Comparison of ENCODE assay signal across 9 cellular contexts in the genomic region with DNA sequence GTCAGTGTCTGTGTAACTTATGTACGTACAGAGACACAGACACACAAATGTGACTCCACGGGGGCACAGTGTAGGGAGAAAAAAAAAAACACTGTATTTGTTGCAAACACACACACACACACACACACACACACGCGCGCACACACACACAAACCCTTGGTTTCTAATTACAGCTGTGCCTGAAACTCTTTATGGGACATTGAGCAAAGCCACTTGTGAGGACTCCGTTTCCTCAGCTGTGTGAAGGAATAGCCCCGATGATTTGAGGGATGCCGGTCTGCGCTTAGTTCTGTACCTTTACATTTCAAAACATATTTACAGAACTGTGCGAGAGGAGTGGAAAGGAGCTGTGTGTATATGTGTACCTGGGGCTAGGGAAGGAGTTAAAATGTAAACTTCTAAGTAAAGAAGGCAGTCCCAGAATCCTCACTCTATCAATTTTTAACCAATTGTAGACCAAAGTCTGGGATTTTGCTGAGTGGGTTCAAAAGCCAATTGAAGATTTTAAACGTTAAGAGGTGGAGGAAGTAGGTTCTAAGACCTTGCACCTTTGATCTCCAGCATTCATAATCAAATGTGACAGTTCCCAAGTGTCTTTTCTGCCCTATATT. TPM values are rescaled to one million over a fixed set of nuclear protein-coding genes. Genes with fewer than 3 reads are reported as not detected.
DNase-seq lines count a peak whose midpoint lies in the region; ATAC-seq and TF ChIP-seq lines count a peak whose summit lies in the region.
"Had no signal": no experiment of that assay in that cellular context is flagged by ENCODE, and none has a peak within 500 bp of the region (broad histone marks: within the 10 kb centered on the region; RNA-seq: fewer than 3 reads in every experiment).

No MANE protein-coding gene starts in this region.

- no peaks in the 10 kb centered on the region for H3K27me3 ChIP-seq in brain microvascular endothelial cell (replicated peaks)
- no peaks in the 10 kb centered on the region for H3K27me3 ChIP-seq in right lobe of liver
- no peaks in the 10 kb centered on the region for H3K27me3 ChIP-seq in transverse colon
- no peaks in the 10 kb centered on the region for H3K27me3 ChIP-seq in SK-N-SH (ENCODE audit: insufficient read depth)

- H3K4me1 Mint-ChIP-seq in activated CD4-positive, alpha-beta T cell treated with anti-CD3 and anti-CD28 coated beads, Interleukin-2, amount 10 ng/mL, durations not matched to agents 24 days and 14 days, result peaks cover 57% of the 10 kb centered on the region

- H3K27ac ChIP-seq in brain microvascular endothelial cell (no peak overlapping the region), right lobe of liver (peak overlapping the region in 2 of 3 donors; percentile 99 to 100), transverse colon (peak overlapping the region; percentile 74 to 99 (median 86)), SK-N-SH (ENCODE audit: low read depth in 2 of 2, low read length in 1 of 2) (no peak overlapping the region)

- TF ChIP-seq RAD21 in SK-N-SH (IDR thresholded peaks at IDR 0.05; ENCODE audit: low read length), result no peak

- H3K27me3 Mint-ChIP-seq in activated CD4-positive, alpha-beta T cell treated with anti-CD3 and anti-CD28 coated beads, Interleukin-2, amount 10 ng/mL, durations not matched to agents 24 days and 14 days, result no peaks in the 10 kb centered on the region

- no peak for DNase-seq in activated CD4-positive, alpha-beta T cell treated with anti-CD3 and anti-CD28 coated beads, Interleukin-2, amount 10 ng/mL, durations not matched to agents 24 days and 14 days
- DNase-seq in activated CD4-positive, alpha-beta T cell treated with anti-CD3 and anti-CD28 coated beads for 4 hours, result no peak
- DNase-seq in brain microvascular endothelial cell (no peak), right lobe of liver (peak in 1 of 3 donors; percentile 63), transverse colon (peak; percentile 33), SK-N-SH (no peak), GM10266 (ENCODE audit: extremely low spot score) (no peak)
- DNase-seq: NK-92 treated with Interleukin-12 subunit alpha and Interleukin-12 subunit beta, amount 100 ng/mL, for 24 hours had no signal

- no peak for TF ChIP-seq EP300 in transverse colon (IDR thresholded peaks at IDR 0.05; ENCODE audit: low read depth)
- no peak for TF ChIP-seq EP300 in SK-N-SH (IDR thresholded peaks at IDR 0.05; ENCODE audit: borderline replicate concordance in 1 of 2, low read depth in 1 of 2, low read length in 1 of 2)

- no peak overlapping the region for H3K9ac ChIP-seq in SK-N-SH

- H4K20me1 ChIP-seq in SK-N-SH (ENCODE audit: insufficient read depth), result no peaks in the 10 kb centered on the region

- H3K27ac Mint-ChIP-seq in activated CD4-positive, alpha-beta T cell treated with anti-CD3 and anti-CD28 coated beads, Interleukin-2, amount 10 ng/mL, durations not matched to agents 24 days and 14 days, result peak overlapping the region; percentile 46

- H3F3A ChIP-seq in SK-N-SH (replicated peaks; ENCODE audit: insufficient read depth), result no peaks in the 10 kb centered on the region

- H3K4me3 ChIP-seq in brain microvascular endothelial cell (ENCODE audit: low read depth, low read length) (peak overlapping the region; percentile 24), right lobe of liver (peak overlapping the region; percentile 7 to 42 (median 31)), transverse colon (peak overlapping the region in 3 of 4 donors; percentile 16 to 37 (median 22)), SK-N-SH (ENCODE audit: low read depth in 2 of 2, low read length in 1 of 2) (no peak overlapping the region)

- POLR2A ChIA-PET in SK-N-SH (lab: Yijun Ruan, JAX), result no interaction called here

- H3K4me3 Mint-ChIP-seq in activated CD4-positive, alpha-beta T cell treated with anti-CD3 and anti-CD28 coated beads, Interleukin-2, amount 10 ng/mL, durations not matched to agents 24 days and 14 days, result peak overlapping the region; percentile 27

- no peak overlapping the region for H3K4me2 ChIP-seq in SK-N-SH

- H3K9me3 Mint-ChIP-seq in activated CD4-positive, alpha-beta T cell treated with anti-CD3 and anti-CD28 coated beads, Interleukin-2, amount 10 ng/mL, durations not matched to agents 24 days and 14 days, result peaks cover 10% of the 10 kb centered on the region

- H3K4me1 ChIP-seq in right lobe of liver (peaks cover 0 to 36% (median 9%) of the 10 kb centered on the region in 4 donors), transverse colon (peaks cover 5 to 51% (median 27%) of the 10 kb centered on the region in 4 donors), SK-N-SH (ENCODE audit: control insufficient read depth in 1 of 2, insufficient read depth in 2 of 2, low read depth in 1 of 2, low read length in 1 of 2) (peaks cover 0 to 5% of the 10 kb centered on the region in 2 experiments; a peak in 1 of 4 replicates)

- no peaks in the 10 kb centered on the region for H3K79me2 ChIP-seq in SK-N-SH (ENCODE audit: insufficient read depth)

- H3K9me2 ChIP-seq in SK-N-SH, result no peaks in the 10 kb centered on the region

- ATAC-seq in right lobe of liver (peak; percentile 9 to 61 (median 19)), GM21717 (IDR thresholded peaks at IDR 0.05; ENCODE audit: unreplicated experiment) (no peak)

- CTCF ChIA-PET in SK-N-SH (lab: Yijun Ruan, JAX), result interaction anchor here (4.6 kb wide), 1 partner anchor 12 kb away, joined by 61 read pairs; no protein-coding TSS in a partner anchor

- H2AFZ ChIP-seq in SK-N-SH (ENCODE audit: low read depth), result no peak overlapping the region

- H3K36me3 ChIP-seq in brain microvascular endothelial cell (replicated peaks), result no peaks in the 10 kb centered on the region
- no peaks in the 10 kb centered on the region for H3K36me3 ChIP-seq in right lobe of liver
- no peaks in the 10 kb centered on the region for H3K36me3 ChIP-seq in transverse colon
- no peaks in the 10 kb centered on the region for H3K36me3 ChIP-seq in SK-N-SH (replicated peaks in 1 of 2; ENCODE audit: control insufficient read depth in 1 of 2, insufficient read depth in 2 of 2, low read length in 1 of 2)

- no peaks in the 10 kb centered on the region for H3K9me3 ChIP-seq in right lobe of liver
- no peaks in the 10 kb centered on the region for H3K9me3 ChIP-seq in transverse colon
- no peaks in the 10 kb centered on the region for H3K9me3 ChIP-seq in SK-N-SH

- TF ChIP-seq CTCF in brain microvascular endothelial cell (IDR thresholded peaks at IDR 0.05; ENCODE audit: low read depth, low read length, missing control alignments), result no peak
- TF ChIP-seq CTCF in right lobe of liver (IDR thresholded peaks at IDR 0.05), result no peak
- no peak for TF ChIP-seq CTCF in transverse colon (IDR thresholded peaks at IDR 0.05)
- TF ChIP-seq CTCF in SK-N-SH (IDR thresholded peaks at IDR 0.05), result no peak
- no peak for TF ChIP-seq CTCF in GM10266 (IDR thresholded peaks at IDR 0.05; ENCODE audit: control insufficient read depth, insufficient read depth, low read depth, missing control alignments)

- intact Hi-C loops in activated CD4-positive, alpha-beta T cell treated with anti-CD3 and anti-CD28 coated beads, Interleukin-2, amount 10 ng/mL, durations not matched to agents 24 days and 14 days (cut with micrococcal nuclease), result no loop called here
- intact Hi-C loops in right lobe of liver (cut with DNase I) (no loop called here), transverse colon (cut with DNase I; ENCODE audit: low total_unique reads) (no loop called here)

- 13% methylated on average over 11 of the region's 11 CpGs for WGBS in right lobe of liver (ENCODE audit: insufficient coverage, low coverage, low lambda C conversion rate, missing lambda C conversion rate)
- WGBS in transverse colon (ENCODE audit: low coverage in 1 of 2), 2 donors, result 14 to 30% methylated on average over 4 to 11 of the region's 11 CpGs
- 61% methylated on average over 11 of the region's 11 CpGs for WGBS in SK-N-SH (ENCODE audit: low lambda C conversion rate)

- in situ Hi-C loops in brain microvascular endothelial cell (cut with HindIII; ENCODE audit: low pct_ligation_motif_present, low sequenced_read_pairs) (no loop called here), transverse colon (cut with MboI; ENCODE audit: low pct_ligation_motif_present in 1 of 4, low pct_unique_long_range_greater_than_20kb in 1 of 4, low sequenced_read_pairs in 3 of 4) (loop anchor here in 1 of 4 donors (25.0 kb wide), 1 partner anchor 287 kb away; no protein-coding TSS in a partner anchor)

- H3K36me3 Mint-ChIP-seq in activated CD4-positive, alpha-beta T cell treated with anti-CD3 and anti-CD28 coated beads, Interleukin-2, amount 10 ng/mL, durations not matched to agents 24 days and 14 days (ENCODE audit: low read depth), result no peaks in the 10 kb centered on the region

- no peak for TF ChIP-seq POLR2A in right lobe of liver (IDR thresholded peaks at IDR 0.05)
- TF ChIP-seq POLR2A in transverse colon (IDR thresholded peaks at IDR 0.05), result no peak

TF ChIP-seq in SK-N-SH, 30 proteins besides CTCF, POLR2A, EP300 and RAD21 (continues in another document):
- TF ChIP-seq TAF1 (IDR thresholded peaks at IDR 0.05; ENCODE audit: borderline replicate concordance, low read depth, low read length) (no peak), NFIC (IDR thresholded peaks at IDR 0.05; ENCODE audit: borderline replicate concordance) (no peak), RCOR1 (IDR thresholded peaks at IDR 0.05; ENCODE audit: low read length) (no peak), TEAD4 (IDR thresholded peaks at IDR 0.05; ENCODE audit: borderline replicate concordance, insufficient read depth) (no peak), JUND (IDR thresholded peaks at IDR 0.05) (no peak), POLR2AphosphoS5 (IDR thresholded peaks at IDR 0.05; ENCODE audit: low read depth, low read length) (no peak), MXI1 (IDR thresholded peaks at IDR 0.05; ENCODE audit: low read depth, low read length) (no peak)

RNA-seq across cellular contexts. Expression of gene BCL6, which starts 5.3 kb away (rescaled TPM):
- 41.7 and 51.7 TPM in 2 replicates for total RNA-seq in activated CD4-positive, alpha-beta T cell treated with anti-CD3 and anti-CD28 coated beads, Interleukin-2, amount 10 ng/mL, durations not matched to agents 24 days and 14 days
- total RNA-seq in right lobe of liver (10 to 100 TPM; 29.1 to 67.5 (median 41.8) TPM), transverse colon (10 to 100 TPM; 18.7 to 65.5 (median 32.5) TPM)
- polyA plus RNA-seq in SK-N-SH (2012; rRNA removed), result 13.8 and 14.0 TPM in 2 replicates
- polyA plus RNA-seq in SK-N-SH (2012; cell fraction: cytosol; rRNA removed), result 6.0 and 7.6 TPM in 2 replicates
- polyA plus RNA-seq in SK-N-SH (2012; cell fraction: nucleus; rRNA removed), result 71.7 and 72.8 TPM in 2 replicates

RNA-seq across cellular contexts. Expression of gene RTP2, which starts 48.3 kb away (rescaled TPM):
- not detected in 2 replicates for total RNA-seq in activated CD4-positive, alpha-beta T cell treated with anti-CD3 and anti-CD28 coated beads, Interleukin-2, amount 10 ng/mL, durations not matched to agents 24 days and 14 days
- not detected for total RNA-seq in right lobe of liver
- not detected for total RNA-seq in transverse colon
- 0.07 TPM in 1 of 2 replicates, not detected in the other for polyA plus RNA-seq in SK-N-SH (2012; rRNA removed)
- polyA plus RNA-seq in SK-N-SH (2012; cell fraction: cytosol; rRNA removed), result not detected in 2 replicates
- not detected in 2 replicates for polyA plus RNA-seq in SK-N-SH (2012; cell fraction: nucleus; rRNA removed)

Comparison
In these comparisons a context has a peak if more than half of its experiments do, and no peak if none do; other contexts are left out.
1. H3K27ac ChIP-seq: peak in right lobe of liver (2 of 3) and transverse colon (4 of 4); none in brain microvascular endothelial cell (single experiment) and SK-N-SH (0 of 2).
2. H3K4me3 ChIP-seq: peak in brain microvascular endothelial cell (single experiment), right lobe of liver (3 of 3) and transverse colon (3 of 4); none in SK-N-SH (0 of 2).